Comparison of ENCODE assay signal across 8 cellular contexts in genomic region chr19:33819496-33819874, GRCh38. TPM values are rescaled to one million over a fixed set of nuclear protein-coding genes. Genes with fewer than 3 reads are reported as not detected.
DNase-seq lines count a peak whose midpoint lies in the region; ATAC-seq and TF ChIP-seq lines count a peak whose summit lies in the region.

No MANE protein-coding gene starts in this region.

- no peaks in the 10 kb centered on the region for H3K9me3 Mint-ChIP-seq in activated T-cell treated with anti-CD3 and anti-CD28 coated beads, Interleukin-2, amount 50 U/mL, for 24 hours
- no peaks in the 10 kb centered on the region for H3K9me3 Mint-ChIP-seq in MCF 10A (ENCODE audit: unreplicated experiment)

- H4K91ac ChIP-seq in mesenchymal stem cell (ENCODE audit: low read length) = no peak overlapping the region

- H3K23ac ChIP-seq in mesenchymal stem cell (ENCODE audit: low read length in 2 of 2) = no peak overlapping the region

- H3K4me1 ChIP-seq in mesenchymal stem cell (ENCODE audit: control insufficient read depth, insufficient read depth, low read depth, low read length) = peaks cover 18% of the 10 kb centered on the region
- peaks cover 0 to 21% (median 17%) of the 10 kb centered on the region in 4 donors for H3K4me1 ChIP-seq in tibial nerve

- peak overlapping the region; percentile 80 for H2AFZ ChIP-seq in mesenchymal stem cell (ENCODE audit: low read depth, low read length)

- H3K18ac ChIP-seq in mesenchymal stem cell (ENCODE audit: low read depth in 1 of 2, low read length in 2 of 2) = no peak overlapping the region

- H3K27me3 ChIP-seq in mesenchymal stem cell (ENCODE audit: control insufficient read depth in 1 of 2, insufficient read depth in 1 of 2, low read length in 2 of 2) (peaks cover 0 to 31% of the 10 kb centered on the region in 2 experiments), tibial nerve (peaks cover 0 to 6% of the 10 kb centered on the region in 2 donors)

- H2AK5ac ChIP-seq in mesenchymal stem cell (ENCODE audit: low read length, severe bottlenecking) = no peak overlapping the region

- H3K27ac Mint-ChIP-seq in activated T-cell treated with anti-CD3 and anti-CD28 coated beads, Interleukin-2, amount 50 U/mL, for 24 hours = no peak overlapping the region
- H3K27ac Mint-ChIP-seq in MCF 10A (ENCODE audit: low read depth, unreplicated experiment) = peak overlapping the region; percentile 35

- H2BK15ac ChIP-seq in mesenchymal stem cell (ENCODE audit: low read depth, poor library complexity, severe bottlenecking) = peak overlapping the region; percentile 44

- H2BK12ac ChIP-seq in mesenchymal stem cell (ENCODE audit: low read length in 2 of 2) = no peak overlapping the region

- H4K8ac ChIP-seq in mesenchymal stem cell (ENCODE audit: low read length) = peak overlapping the region; percentile 42

- TF ChIP-seq CTCF in MCF 10A (IDR thresholded peaks at IDR 0.05; ENCODE audit: unreplicated experiment) (no peak), tibial nerve (IDR thresholded peaks at IDR 0.05) (no peak)

- no peaks in the 10 kb centered on the region for H3K36me3 Mint-ChIP-seq in activated T-cell treated with anti-CD3 and anti-CD28 coated beads, Interleukin-2, amount 50 U/mL, for 24 hours (ENCODE audit: low read depth)
- no peaks in the 10 kb centered on the region for H3K36me3 Mint-ChIP-seq in MCF 10A (ENCODE audit: insufficient read depth, unreplicated experiment)

- no peak for TF ChIP-seq EP300 in tibial nerve (IDR thresholded peaks at IDR 0.05)

- POLR2A ChIA-PET in MCF 10A (lab: Yijun Ruan, JAX) = interaction anchor here (0.5 to 5.1 kb wide), 10 partner anchors 9 to 745 kb away, joined by 3 to 47 read pairs (median 3); partner anchors contain the start of genes CEBPG and KCTD15

- H3K4me2 ChIP-seq in mesenchymal stem cell (ENCODE audit: low read length, poor library complexity, severe bottlenecking) = peak overlapping the region; percentile 51

- H3K4me3 ChIP-seq in mesenchymal stem cell (ENCODE audit: insufficient read depth in 1 of 2, low read depth in 1 of 2, low read length in 2 of 2) (peak overlapping the region in 1 of 2 experiments; percentile 65), tibial nerve (peak overlapping the region; percentile 29 to 49 (median 42))

- peak overlapping the region; percentile 43 for H3K4me3 Mint-ChIP-seq in activated T-cell treated with anti-CD3 and anti-CD28 coated beads, Interleukin-2, amount 50 U/mL, for 24 hours
- H3K4me3 Mint-ChIP-seq in MCF 10A (ENCODE audit: unreplicated experiment) = peak overlapping the region; percentile 70

- peak overlapping the region in 1 of 2 experiments; percentile 30 for H3K4ac ChIP-seq in mesenchymal stem cell (ENCODE audit: low read depth in 1 of 2, low read length in 2 of 2)

- H3K27ac ChIP-seq in mesenchymal stem cell (ENCODE audit: low read length, poor library complexity, severe bottlenecking) (no peak overlapping the region), tibial nerve (peak overlapping the region; percentile 59 to 88 (median 79))

- H3K27me3 Mint-ChIP-seq in activated T-cell treated with anti-CD3 and anti-CD28 coated beads, Interleukin-2, amount 50 U/mL, for 24 hours = peaks cover 39% of the 10 kb centered on the region
- no peaks in the 10 kb centered on the region for H3K27me3 Mint-ChIP-seq in MCF 10A (ENCODE audit: insufficient read depth, unreplicated experiment)

- peaks cover 19% of the 10 kb centered on the region for H3K4me1 Mint-ChIP-seq in activated T-cell treated with anti-CD3 and anti-CD28 coated beads, Interleukin-2, amount 50 U/mL, for 24 hours (ENCODE audit: low read depth)
- peaks cover 8% of the 10 kb centered on the region for H3K4me1 Mint-ChIP-seq in MCF 10A (ENCODE audit: insufficient read depth, unreplicated experiment)

- DNase-seq in activated T-cell treated with anti-CD3 and anti-CD28 coated beads, Interleukin-2, amount 50 U/mL, for 24 hours = no peak
- DNase-seq in activated T-cell treated with anti-CD3 and anti-CD28 coated beads for 4 hours (no peak), MCF 10A (ENCODE audit: unreplicated experiment) (no peak), mesenchymal stem cell (no peak), tibial nerve (ENCODE audit: low spot score in 2 of 2) (no peak), D341Med (ENCODE audit: low spot score) (no peak)

- no peak overlapping the region for H2BK120ac ChIP-seq in mesenchymal stem cell (ENCODE audit: low read depth, low read length)

- ATAC-seq in GM19328 (IDR thresholded peaks at IDR 0.05; ENCODE audit: unreplicated experiment) (no peak), GM21360 (IDR thresholded peaks at IDR 0.05; ENCODE audit: unreplicated experiment) (no peak)

- H3K14ac ChIP-seq in mesenchymal stem cell (ENCODE audit: low read length in 2 of 2) = no peak overlapping the region

- no peaks in the 10 kb centered on the region for H3K79me1 ChIP-seq in mesenchymal stem cell (replicated peaks; ENCODE audit: low read length, poor library complexity, severe bottlenecking)

- intact Hi-C loops in MCF 10A (cut with micrococcal nuclease) = no loop called here

- TSS peak; percentile 82 for BruUV-seq in MCF 10A (replicated peaks; lab: Mats Ljungman, UMichigan)

- peak overlapping the region; percentile 63 for H3K9ac ChIP-seq in mesenchymal stem cell (ENCODE audit: low read length)

- H3K9me3 ChIP-seq in mesenchymal stem cell (ENCODE audit: control insufficient read depth, low read length) = no peaks in the 10 kb centered on the region
- peaks cover 0 to 4% (median 0%) of the 10 kb centered on the region in 4 donors for H3K9me3 ChIP-seq in tibial nerve

- no peaks in the 10 kb centered on the region for H3K36me3 ChIP-seq in mesenchymal stem cell (ENCODE audit: control insufficient read depth in 1 of 2, insufficient read depth in 2 of 2, low read depth in 1 of 2, low read length in 2 of 2)
- peaks cover 0 to 2% (median 0%) of the 10 kb centered on the region in 3 donors for H3K36me3 ChIP-seq in tibial nerve

- CTCF ChIA-PET in MCF 10A (lab: Yijun Ruan, JAX) = interaction anchor here (0.6 to 4.8 kb wide), 18 partner anchors 10 to 404 kb away, joined by 3 to 21 read pairs (median 5); partner anchors contain the start of gene KCTD15

- 34% methylated on average over 10 of the region's 10 CpGs for WGBS in mesenchymal stem cell
- 35% methylated on average over 9 to 10 of the region's 10 CpGs for WGBS in tibial nerve, 2 donors

- no peak for TF ChIP-seq POLR2A in tibial nerve (IDR thresholded peaks at IDR 0.05)

- no peak overlapping the region for H2BK5ac ChIP-seq in mesenchymal stem cell (ENCODE audit: low read depth, low read length, poor library complexity, severe bottlenecking)

RNA-seq across cellular contexts. Expression of gene KCTD15, which starts 22.8 kb away (rescaled TPM):
- total RNA-seq in MCF 10A (2022) (53.7 and 56.5 TPM in 2 replicates), tibial nerve (10 to 100 TPM in 3 of 4 donors, 1 to 10 TPM in 1; 6.7 to 51.0 (median 22.1) TPM)
- 16.1 TPM for polyA plus RNA-seq in mesenchymal stem cell (2013, experiment 1 of 2)
- polyA plus RNA-seq in mesenchymal stem cell (2013, experiment 2 of 2) = 19.5 TPM
